In genomic region chr3:98734737-98735136, GRCh38 we compare ENCODE assay signal across 17 cellular contexts. TPM values are rescaled to one million over a fixed set of nuclear protein-coding genes. Genes with fewer than 3 reads are reported as not detected.
DNase-seq lines count a peak whose midpoint lies in the region; ATAC-seq and TF ChIP-seq lines count a peak whose summit lies in the region.
"Had no signal": no experiment of that assay in that cellular context is flagged by ENCODE, and none has a peak within 500 bp of the region (broad histone marks: within the 10 kb centered on the region; RNA-seq: fewer than 3 reads in every experiment).

No MANE protein-coding gene starts in this region.

- peak overlapping the region; percentile 83 for H3K27ac ChIP-seq in smooth muscle cell (ENCODE audit: low read depth)
- H3K27ac ChIP-seq: 22Rv1 had no signal

- CTCF ChIA-PET in GM10248 (lab: Yijun Ruan, JAX): interaction anchor here (1.0 to 4.8 kb wide), 6 partner anchors 8 to 137 kb away, joined by 3 to 25 read pairs (median 5); no protein-coding TSS in a partner anchor

- H2AFZ ChIP-seq in smooth muscle cell (ENCODE audit: low read depth): no peak overlapping the region

- TF ChIP-seq CTCF in smooth muscle cell (IDR thresholded peaks at IDR 0.05; ENCODE audit: borderline replicate concordance, insufficient read depth, poor library complexity, severe bottlenecking): no peak
- TF ChIP-seq CTCF in GM10248 (IDR thresholded peaks at IDR 0.05; ENCODE audit: control extremely low read depth, extremely low read depth, low read depth, missing control alignments): no peak

- H3K9me3 Mint-ChIP-seq in immature natural killer cell: peaks cover 0 to 5% (median 0%) of the 10 kb centered on the region in 6 donors
- H3K9me3 Mint-ChIP-seq: activated T-cell treated with anti-CD3 and anti-CD28 coated beads, Interleukin-2, amount 50 U/mL, for 4 hours had no signal

- H3K4me1 Mint-ChIP-seq in immature natural killer cell: peaks cover 8 to 13% of the 10 kb centered on the region in 2 donors

- H3K36me3 ChIP-seq in smooth muscle cell (ENCODE audit: low read depth): no peaks in the 10 kb centered on the region

- H4K20me1 ChIP-seq in smooth muscle cell (ENCODE audit: low read depth): peaks cover 3% of the 10 kb centered on the region

- peaks cover 79% of the 10 kb centered on the region for H3K79me2 ChIP-seq in smooth muscle cell (ENCODE audit: low read depth)

- WGBS in smooth muscle cell (ENCODE audit: low lambda C conversion rate): 18% methylated on average over 4 of the region's 4 CpGs

- H3F3A ChIP-seq in smooth muscle cell (ENCODE audit: low read depth): peaks cover 9% of the 10 kb centered on the region

- H3K27me3 Mint-ChIP-seq in immature natural killer cell (ENCODE audit: low read depth in 3 of 3): peaks cover 8 to 25% (median 14%) of the 10 kb centered on the region in 3 donors

- peak; percentile 43 for DNase-seq in NCI-H2171 treated with DMSO at 0.1 percent for 48 hours (lab: John Stamatoyannopoulos, UW)
- DNase-seq in NCI-H2171 (lab: John Stamatoyannopoulos, UW): no peak
- peak; percentile 59 for DNase-seq in inferior parietal cortex (ENCODE audit: extremely low spot score)
- no peak for DNase-seq in smooth muscle cell (lab: John Stamatoyannopoulos, UW; ENCODE audit: unreplicated experiment)
- DNase-seq in GM10248 (ENCODE audit: extremely low spot score): no peak
- DNase-seq in immature natural killer cell: no peak
- DNase-seq: activated CD4-positive, alpha-beta T cell treated with anti-CD3 and anti-CD28 coated beads for 48 hours; activated T-cell treated with anti-CD3 and anti-CD28 coated beads, Interleukin-2, amount 50 U/mL, for 4 hours; amniotic stem cell; CD4-positive, CD25-positive, alpha-beta regulatory T cell; GDM1; NCI-H1417 treated with DMSO at 0.1 percent for 48 hours; NCI-H748 treated with DMSO at 0.1 percent for 48 hours; stimulated activated CD4-positive, alpha-beta T cell treated with anti-CD3 and anti-CD28 coated beads, Interleukin-4, amount 100 ng/mL, for 1 hour had no signal

- peak overlapping the region; percentile 98 for H3K4me2 ChIP-seq in smooth muscle cell

- H3K36me3 Mint-ChIP-seq in immature natural killer cell: peaks cover 0 to 5% (median 3%) of the 10 kb centered on the region in 3 donors
- H3K36me3 Mint-ChIP-seq: CD4-positive, CD25-positive, alpha-beta regulatory T cell had no signal

- H3K4me3 Mint-ChIP-seq in immature natural killer cell: no peak overlapping the region
- H3K4me3 Mint-ChIP-seq: activated T-cell treated with anti-CD3 and anti-CD28 coated beads, Interleukin-2, amount 50 U/mL, for 4 hours had no signal

- H3K27me3 ChIP-seq in smooth muscle cell (ENCODE audit: low read depth): no peaks in the 10 kb centered on the region

- H3K9me3 ChIP-seq in smooth muscle cell (replicated peaks; ENCODE audit: low read depth): no peaks in the 10 kb centered on the region

- peak overlapping the region; percentile 88 for H3K4me3 ChIP-seq in smooth muscle cell

- ATAC-seq in SK-N-SH treated with all-trans-retinoic acid at 6 μM for 48 hours: no peak
- ATAC-seq in HG03139 (IDR thresholded peaks at IDR 0.05; ENCODE audit: unreplicated experiment): no peak
- ATAC-seq: activated T-cell treated with anti-CD3 and anti-CD28 coated beads, Interleukin-2, amount 50 U/mL, for 4 hours had no signal

- POLR2A ChIA-PET in GM10248 (lab: Yijun Ruan, JAX): no interaction called here

- no peak overlapping the region for H3K9ac ChIP-seq in smooth muscle cell (ENCODE audit: low read depth)

- H3K4me1 ChIP-seq in smooth muscle cell (ENCODE audit: low read depth): peaks cover 24% of the 10 kb centered on the region

- H3K27ac Mint-ChIP-seq in immature natural killer cell: no peak overlapping the region
- H3K27ac Mint-ChIP-seq: CD4-positive, CD25-positive, alpha-beta regulatory T cell had no signal

TF ChIP-seq in SK-N-SH treated with all-trans-retinoic acid at 6 μM for 48 hours, 23 proteins besides CTCF, POLR2A, EP300 and RAD21 (continues in another document):
- TF ChIP-seq SNAI2 (CRISPR knock-in tag; IDR thresholded peaks at IDR 0.05) (0 out of 2 replicates have a peak, but pooled peaks have one; percentile 31), TSHZ2 (CRISPR knock-in tag; IDR thresholded peaks at IDR 0.05) (0 out of 2 replicates have a peak, but pooled peaks have one; percentile 65), ZNF8 (CRISPR knock-in tag; IDR thresholded peaks at IDR 0.05) (no peak), TOX (CRISPR knock-in tag; IDR thresholded peaks at IDR 0.05; ENCODE audit: borderline replicate concordance) (no peak), RARB (CRISPR knock-in tag; IDR thresholded peaks at IDR 0.05) (no peak), ZFP30 (CRISPR knock-in tag; IDR thresholded peaks at IDR 0.05) (no peak), POU6F1 (CRISPR knock-in tag; IDR thresholded peaks at IDR 0.05; ENCODE audit: borderline replicate concordance, low read depth) (no peak), ARNTL (CRISPR knock-in tag; IDR thresholded peaks at IDR 0.05; ENCODE audit: borderline replicate concordance, low read depth) (no peak), ESRRG (CRISPR knock-in tag; IDR thresholded peaks at IDR 0.05) (0 out of 2 replicates have a peak, but pooled peaks have one; percentile 45), TCF4 (CRISPR knock-in tag; IDR thresholded peaks at IDR 0.05; ENCODE audit: borderline replicate concordance) (peak; percentile 93), ZFP3 (CRISPR knock-in tag; IDR thresholded peaks at IDR 0.05) (0 out of 2 replicates have a peak, but pooled peaks have one; percentile 45), CREB5 (CRISPR knock-in tag; IDR thresholded peaks at IDR 0.05; ENCODE audit: low read depth) (no peak), ISL1 (CRISPR knock-in tag; IDR thresholded peaks at IDR 0.05) (peak; percentile 48)
- TF ChIP-seq, protein P1, sequence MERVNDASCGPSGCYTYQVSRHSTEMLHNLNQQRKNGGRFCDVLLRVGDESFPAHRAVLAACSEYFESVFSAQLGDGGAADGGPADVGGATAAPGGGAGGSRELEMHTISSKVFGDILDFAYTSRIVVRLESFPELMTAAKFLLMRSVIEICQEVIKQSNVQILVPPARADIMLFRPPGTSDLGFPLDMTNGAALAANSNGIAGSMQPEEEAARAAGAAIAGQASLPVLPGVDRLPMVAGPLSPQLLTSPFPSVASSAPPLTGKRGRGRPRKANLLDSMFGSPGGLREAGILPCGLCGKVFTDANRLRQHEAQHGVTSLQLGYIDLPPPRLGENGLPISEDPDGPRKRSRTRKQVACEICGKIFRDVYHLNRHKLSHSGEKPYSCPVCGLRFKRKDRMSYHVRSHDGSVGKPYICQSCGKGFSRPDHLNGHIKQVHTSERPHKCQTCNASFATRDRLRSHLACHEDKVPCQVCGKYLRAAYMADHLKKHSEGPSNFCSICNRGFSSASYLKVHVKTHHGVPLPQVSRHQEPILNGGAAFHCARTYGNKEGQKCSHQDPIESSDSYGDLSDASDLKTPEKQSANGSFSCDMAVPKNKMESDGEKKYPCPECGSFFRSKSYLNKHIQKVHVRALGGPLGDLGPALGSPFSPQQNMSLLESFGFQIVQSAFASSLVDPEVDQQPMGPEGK (CRISPR knock-in tag; IDR thresholded peaks at IDR 0.05; ENCODE audit: borderline replicate concordance): no peak

RNA-seq across cellular contexts. Expression of gene ST3GAL6, which starts 28.4 kb away (rescaled TPM):
- total RNA-seq in smooth muscle cell: 29.4 and 40.7 TPM in 2 replicates
- polyA plus RNA-seq in smooth muscle cell (19.4 and 24.7 TPM in 2 replicates), immature natural killer cell (under 1 TPM in 1 of 3 donors, not detected in 2; 0.57 TPM)

Comparison
In these comparisons a context has a peak if more than half of its experiments do, and no peak if none do; other contexts are left out.
1. DNase-seq: peak in NCI-H2171 treated with DMSO at 0.1 percent for 48 hours (single experiment) and inferior parietal cortex (single experiment); none in NCI-H2171 (single experiment), smooth muscle cell (single experiment), GM10248 (single experiment) and immature natural killer cell (0 of 3).
2. RNA of gene ST3GAL6, which starts 28.4 kb away (polyA plus RNA-seq): 19.4 to 24.7 TPM in smooth muscle cell; 0.57 TPM in immature natural killer cell; every median in the first group is over 10 times any median in the second.